Comparison of ENCODE assay signal across 17 cellular contexts in the genomic region with DNA sequence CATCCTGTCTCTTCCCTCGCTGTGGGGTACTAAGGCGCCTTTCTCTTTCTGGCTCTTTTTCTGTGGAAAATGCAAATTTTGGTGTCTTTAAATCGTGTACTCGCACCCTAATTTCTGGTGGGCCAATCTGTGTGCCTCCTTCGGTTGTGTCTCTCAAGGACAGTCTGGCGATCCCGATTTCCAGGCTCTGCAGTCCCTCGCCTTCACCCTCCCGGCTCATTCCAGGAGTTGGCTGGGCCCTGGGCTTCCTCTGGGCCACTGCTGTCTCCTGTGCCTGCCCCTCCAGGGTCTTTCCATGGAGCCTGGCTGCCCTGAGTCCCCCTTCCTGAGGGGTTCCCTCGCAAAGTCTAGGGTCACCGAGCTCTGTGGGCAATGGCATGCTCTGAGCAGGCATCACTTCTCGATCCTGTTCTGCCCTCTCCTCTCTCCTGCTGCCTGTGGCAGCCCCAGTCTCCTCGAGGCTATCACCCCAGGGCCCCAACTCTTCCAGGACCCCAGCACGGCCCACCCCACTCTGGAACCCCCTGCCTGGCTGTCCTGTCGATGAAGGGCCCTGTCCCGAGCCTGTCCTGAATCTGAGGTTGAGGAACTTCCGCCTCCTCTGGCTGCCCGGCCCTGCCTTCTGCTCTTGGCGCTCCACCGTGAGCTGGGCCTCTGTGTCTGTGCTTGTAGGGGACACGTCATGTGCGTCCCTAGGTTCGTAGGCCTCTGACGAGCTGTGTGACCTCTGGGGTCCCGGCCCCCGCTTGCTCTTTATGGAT. TPM values are rescaled to one million over a fixed set of nuclear protein-coding genes. Genes with fewer than 3 reads are reported as not detected.
A peak's percentile ranks its signal among the peaks of the same experiment; 100 is the strongest.
DNase-seq lines count a peak whose midpoint lies in the region; ATAC-seq and TF ChIP-seq lines count a peak whose summit lies in the region.
"Had no signal": no experiment of that assay in that cellular context is flagged by ENCODE, and none has a peak within 500 bp of the region (broad histone marks: within the 10 kb centered on the region; RNA-seq: fewer than 3 reads in every experiment).

No MANE protein-coding gene starts in this region.

- TF ChIP-seq CTCF in BE2C (IDR thresholded peaks at IDR 0.05; ENCODE audit: low read depth, low read length): no peak
- no peak for TF ChIP-seq CTCF in glutamatergic neuron (IDR thresholded peaks at IDR 0.05; ENCODE audit: partially characterized antibody, unreplicated experiment)

- peaks cover 10% of the 10 kb centered on the region for H3K27me3 Mint-ChIP-seq in glutamatergic neuron (ENCODE audit: unreplicated experiment)

- peaks cover 8% of the 10 kb centered on the region for H3K36me3 Mint-ChIP-seq in glutamatergic neuron (ENCODE audit: unreplicated experiment)
- H3K36me3 Mint-ChIP-seq: CD8-positive, alpha-beta T cell had no signal

- peaks cover 2% of the 10 kb centered on the region for H3K9me3 Mint-ChIP-seq in glutamatergic neuron (ENCODE audit: unreplicated experiment)
- H3K9me3 Mint-ChIP-seq: CD8-positive, alpha-beta T cell had no signal

- no peaks in the 10 kb centered on the region for H3K36me3 ChIP-seq in BE2C
- H3K36me3 ChIP-seq in H7 (replicated peaks; ENCODE audit: control insufficient read depth, insufficient read depth, low read length): no peaks in the 10 kb centered on the region

- no peaks in the 10 kb centered on the region for H3K4me1 ChIP-seq in BE2C

- no peaks in the 10 kb centered on the region for H3K4me1 Mint-ChIP-seq in glutamatergic neuron (ENCODE audit: low read depth, unreplicated experiment)

- no peaks in the 10 kb centered on the region for H3K27me3 ChIP-seq in BE2C
- no peaks in the 10 kb centered on the region for H3K27me3 ChIP-seq in H7 (ENCODE audit: control insufficient read depth, insufficient read depth, low read length)

- H3K4me3 Mint-ChIP-seq in glutamatergic neuron (ENCODE audit: unreplicated experiment): no peak overlapping the region
- H3K4me3 Mint-ChIP-seq: CD8-positive, alpha-beta T cell had no signal

- ATAC-seq in sciatic nerve (peak; percentile 38), GM19467 (IDR thresholded peaks at IDR 0.05; ENCODE audit: unreplicated experiment) (no peak), GM18858 (IDR thresholded peaks at IDR 0.05; ENCODE audit: unreplicated experiment) (no peak)
- ATAC-seq: CD8-positive, alpha-beta T cell had no signal

- no peaks in the 10 kb centered on the region for H3K9me3 ChIP-seq in BE2C
- H3K9me3 ChIP-seq: SK-N-SH had no signal

- H3K4me3 ChIP-seq in BE2C (ENCODE audit: low read depth, low read length) (no peak overlapping the region), H7 (ENCODE audit: insufficient read depth, low read depth, low read length) (no peak overlapping the region)
- H3K4me3 ChIP-seq: GM23248 had no signal

- DNase-seq in BE2C (peak; percentile 4), H7 (peak; percentile 42), glutamatergic neuron (peak; percentile 13), sciatic nerve (ENCODE audit: low spot score) (no peak), epidermal melanocyte (ENCODE audit: insufficient read length, low spot score) (no peak)
- DNase-seq: CD8-positive, alpha-beta T cell; DND-41; GM23248; NCI-H1048; NCI-H1436 treated with DMSO at 0.1 percent for 48 hours; NCI-H2029 treated with DMSO at 0.1 percent for 48 hours; NCI-H510A treated with DMSO at 0.1 percent for 48 hours; SHP77; SK-N-SH had no signal

- no peak overlapping the region for H3K27ac Mint-ChIP-seq in glutamatergic neuron (ENCODE audit: unreplicated experiment)
- H3K27ac Mint-ChIP-seq: CD8-positive, alpha-beta T cell had no signal

- intact Hi-C loops in sciatic nerve (cut with DNase I): no loop called here

RNA-seq across cellular contexts. Expression of gene AHNAK2, which starts 24.1 kb away (rescaled TPM):
- polyA plus RNA-seq in BE2C (2012; ENCODE audit: insufficient read depth, insufficient read length, low read depth): 0.62 TPM
- total RNA-seq in H7 (2014; rRNA removed; shearing (Covaris generic)): 2.0 and 2.3 TPM in 2 replicates
- total RNA-seq in glutamatergic neuron (ENCODE audit: unreplicated experiment) (44.8 TPM), sciatic nerve (77.7 TPM)

RNA-seq across cellular contexts. Expression of gene PLD4, which starts 29.4 kb away (rescaled TPM):
- polyA plus RNA-seq in BE2C (2012; ENCODE audit: insufficient read depth, insufficient read length, low read depth): 1.9 TPM
- 0.11 TPM in 1 of 2 replicates, not detected in the other for total RNA-seq in H7 (2014; rRNA removed; shearing (Covaris generic))
- not detected for total RNA-seq in glutamatergic neuron (ENCODE audit: unreplicated experiment)
- 7.0 TPM for total RNA-seq in sciatic nerve
- total RNA-seq: GM23248, M059J had no signal
- polyA plus RNA-seq: GM23248 had no signal

RNA-seq across cellular contexts. Expression of gene CLBA1, which starts 31.5 kb away (rescaled TPM):
- 15.3 TPM for polyA plus RNA-seq in BE2C (2012; ENCODE audit: insufficient read depth, insufficient read length, low read depth)
- total RNA-seq in H7 (2014; rRNA removed; shearing (Covaris generic)): 3.5 and 3.7 TPM in 2 replicates
- total RNA-seq in glutamatergic neuron (ENCODE audit: unreplicated experiment) (5.9 TPM), sciatic nerve (6.1 TPM)

Comparison
In these comparisons a context has a peak if more than half of its experiments do, and no peak if none do; other contexts are left out.
1. DNase-seq: peak in BE2C (single experiment), H7 (single experiment) and glutamatergic neuron (single experiment); none in sciatic nerve (single experiment) and epidermal melanocyte (single experiment).
2. RNA of gene AHNAK2, which starts 24.1 kb away (total RNA-seq): 77.7 TPM in sciatic nerve (single experiment) and 44.8 TPM in glutamatergic neuron (single experiment); 2.0 to 2.3 TPM in H7; every median in the first group is over 10 times any median in the second.